ENCODE assay signal across 23 cellular contexts in the genomic region with DNA sequence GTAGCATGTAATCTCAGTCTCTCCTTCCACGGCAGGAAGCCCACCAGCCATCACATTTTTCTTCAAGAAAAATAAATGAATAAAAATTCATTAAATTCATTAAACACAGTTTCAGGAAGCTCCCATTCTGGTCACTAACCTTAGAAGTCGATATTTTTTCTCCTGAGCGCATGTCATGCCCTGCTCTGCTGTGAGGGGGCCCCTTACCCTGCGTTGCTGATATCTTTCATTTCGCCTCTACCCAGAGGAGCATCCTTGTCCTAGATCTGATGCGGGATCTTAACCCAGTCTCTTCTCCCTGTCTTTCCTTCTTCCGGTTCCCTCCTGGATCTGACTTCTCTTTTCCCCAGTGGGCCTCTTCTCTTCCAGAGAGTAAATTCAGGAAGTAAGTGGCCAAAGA. TPM values are rescaled to one million over a fixed set of nuclear protein-coding genes. Genes with fewer than 3 reads are reported as not detected.
A peak's percentile ranks its signal among the peaks of the same experiment; 100 is the strongest.
DNase-seq lines count a peak whose midpoint lies in the region; ATAC-seq and TF ChIP-seq lines count a peak whose summit lies in the region.
"Had no signal": no experiment of that assay in that cellular context is flagged by ENCODE, and none has a peak within 500 bp of the region (broad histone marks: within the 10 kb centered on the region; RNA-seq: fewer than 3 reads in every experiment).

No MANE protein-coding gene starts in this region.

- no peak overlapping the region for H3K4ac ChIP-seq in neuronal stem cell (ENCODE audit: low read length)

- WGBS in neuronal stem cell (ENCODE audit: extremely low coverage in 2 of 2, insufficient read length in 2 of 2, insufficient replicate concordance in 1 of 2), 2 donors, result no CpG with 5 or more reads among the region's 7 CpGs

- TF ChIP-seq CTCF in GM12874 (IDR thresholded peaks at IDR 0.05; ENCODE audit: insufficient read depth, low read depth, low read length) (peak; percentile 19; the same call in 1 of the 2 replicates), GM10266 (IDR thresholded peaks at IDR 0.05; ENCODE audit: control insufficient read depth, insufficient read depth, low read depth, missing control alignments) (no peak)

- no peak overlapping the region for H2BK12ac ChIP-seq in neuronal stem cell (ENCODE audit: low read length)

- no peaks in the 10 kb centered on the region for H3K36me3 Mint-ChIP-seq in activated T-helper 2 cell treated with anti-CD3 and anti-CD28 coated beads, Interferon-gamma antibody, Interleukin-2, Interleukin-4, amounts not matched to agents 10 μg/mL and 5 μg/mL and 100 μg/mL, durations not matched to agents 14 hours and 24 hours and 36 hours (ENCODE audit: low read depth)
- no peaks in the 10 kb centered on the region for H3K36me3 Mint-ChIP-seq in activated T-cell treated with anti-CD3 and anti-CD28 coated beads, Interleukin-2, amount 50 U/mL, for 72 hours (ENCODE audit: insufficient read depth in 2 of 2)
- H3K36me3 Mint-ChIP-seq: natural killer cell treated with Interleukin-12 subunit alpha and Interleukin-12 subunit beta and Interleukin-15 and Interleukin-18, amount 100 ng/mL, for 72 hours had no signal

- in situ Hi-C loops in KBM-7 (cut with MboI; ENCODE audit: low pct_unique_long_range_greater_than_20kb, low sequenced_read_pairs), result no loop called here

- no peak overlapping the region for H2BK120ac ChIP-seq in neuronal stem cell (ENCODE audit: low read depth, low read length)

- H3K18ac ChIP-seq in neuronal stem cell (ENCODE audit: low read length), result no peak overlapping the region

- H3K9me3 ChIP-seq in neuronal stem cell (replicated peaks in 1 of 2; ENCODE audit: control insufficient read depth in 2 of 2, insufficient read depth in 1 of 2, low read depth in 1 of 2, low read length in 2 of 2), result no peaks in the 10 kb centered on the region
- H3K9me3 ChIP-seq: HAP-1, heart left ventricle, sigmoid colon, tibial nerve had no signal

- no peak overlapping the region for H4K8ac ChIP-seq in neuronal stem cell (ENCODE audit: low read depth, low read length)

- H3K27me3 ChIP-seq in neuronal stem cell (ENCODE audit: control insufficient read depth in 3 of 3, insufficient read depth in 3 of 3, low read depth in 1 of 3, low read length in 3 of 3), result peaks cover 0 to 17% (median 15%) of the 10 kb centered on the region in 3 experiments

- no peak overlapping the region for H2AK5ac ChIP-seq in neuronal stem cell (ENCODE audit: low read depth, low read length)

- no peak overlapping the region for H3K27ac Mint-ChIP-seq in activated T-helper 2 cell treated with anti-CD3 and anti-CD28 coated beads, Interferon-gamma antibody, Interleukin-2, Interleukin-4, amounts not matched to agents 10 μg/mL and 5 μg/mL and 100 μg/mL, durations not matched to agents 14 hours and 24 hours and 36 hours
- H3K27ac Mint-ChIP-seq in activated T-cell treated with anti-CD3 and anti-CD28 coated beads, Interleukin-2, amount 50 U/mL, for 72 hours, result no peak overlapping the region
- H3K27ac Mint-ChIP-seq: activated CD4-positive, alpha-beta memory T cell treated with anti-CD3 and anti-CD28 coated beads, Interleukin-2, amount 10 ng/mL, durations not matched to agents 7 days and 5 days; natural killer cell treated with Interleukin-12 subunit alpha and Interleukin-12 subunit beta and Interleukin-15 and Interleukin-18, amount 100 ng/mL, for 72 hours; stimulated activated naive CD8-positive, alpha-beta T cell treated with anti-CD3 and anti-CD28 coated beads, Interleukin-15, amount 100 ng/mL, for 72 hours had no signal

- H2AFZ ChIP-seq in neuronal stem cell (ENCODE audit: low read length), result peak overlapping the region; percentile 65

- no peak for ATAC-seq in activated CD4-positive, CD25-positive, alpha-beta regulatory T cell treated with anti-CD3 and anti-CD28 coated beads, Interleukin-2, amount 50 U/mL, for 24 hours
- ATAC-seq in activated T-cell treated with anti-CD3 and anti-CD28 coated beads, Interleukin-2, amount 50 U/mL, for 72 hours (replicated peaks in 1 of 2), result no peak
- ATAC-seq: heart left ventricle; natural killer cell treated with Interleukin-12 subunit alpha and Interleukin-12 subunit beta and Interleukin-15 and Interleukin-18, amount 100 ng/mL, for 72 hours; stimulated activated naive CD8-positive, alpha-beta T cell treated with anti-CD3 and anti-CD28 coated beads, Interleukin-15, amount 100 ng/mL, for 72 hours had no signal

- no peak overlapping the region for H3K14ac ChIP-seq in neuronal stem cell (ENCODE audit: low read length)

- H3K23ac ChIP-seq in neuronal stem cell (ENCODE audit: low read depth, low read length, poor library complexity), result no peak overlapping the region

- H3K4me1 Mint-ChIP-seq in activated T-helper 2 cell treated with anti-CD3 and anti-CD28 coated beads, Interferon-gamma antibody, Interleukin-2, Interleukin-4, amounts not matched to agents 10 μg/mL and 5 μg/mL and 100 μg/mL, durations not matched to agents 14 hours and 24 hours and 36 hours (ENCODE audit: low read depth), result peaks cover 25% of the 10 kb centered on the region
- H3K4me1 Mint-ChIP-seq in activated T-cell treated with anti-CD3 and anti-CD28 coated beads, Interleukin-2, amount 50 U/mL, for 72 hours (ENCODE audit: low read depth), result no peaks in the 10 kb centered on the region

- no peak overlapping the region for H3K27ac ChIP-seq in neuronal stem cell (replicated peaks; ENCODE audit: low read length)
- H3K27ac ChIP-seq: C4-2B, heart left ventricle, sigmoid colon, tibial nerve had no signal

- H3K9ac ChIP-seq in neuronal stem cell (ENCODE audit: low read depth, low read length, poor library complexity), result no peak overlapping the region

- H2BK15ac ChIP-seq in neuronal stem cell (ENCODE audit: low read length), result no peak overlapping the region

- DNase-seq in KBM-7 (peak; percentile 47), neuronal stem cell (ENCODE audit: low spot score) (no peak), hepatic stellate cell (ENCODE audit: low spot score) (no peak), GM10266 (ENCODE audit: extremely low spot score) (no peak)
- no peak for DNase-seq in activated T-helper 2 cell treated with anti-CD3 and anti-CD28 coated beads, Interferon-gamma antibody, Interleukin-2, Interleukin-4, amounts not matched to agents 10 μg/mL and 5 μg/mL and 100 μg/mL, durations not matched to agents 14 hours and 24 hours and 36 hours (ENCODE audit: low spot score)
- DNase-seq in activated T-cell treated with anti-CD3 and anti-CD28 coated beads, Interleukin-2, amount 50 U/mL, for 72 hours, result no peak
- DNase-seq: activated CD4-positive, alpha-beta memory T cell treated with anti-CD3 and anti-CD28 coated beads, Interleukin-2, amount 10 ng/mL, durations not matched to agents 7 days and 5 days; activated CD4-positive, CD25-positive, alpha-beta regulatory T cell; activated effector memory CD4-positive, alpha-beta T cell treated with Interleukin-2 at 50 U/mL for 16 hours; EL; heart left ventricle; NCI-H1092; NCI-H1930; sigmoid colon; stimulated activated naive CD8-positive, alpha-beta T cell treated with anti-CD3 and anti-CD28 coated beads, Interleukin-15, amount 100 ng/mL, for 72 hours; T1000 had no signal

- H4K91ac ChIP-seq in neuronal stem cell (ENCODE audit: low read depth, low read length, poor library complexity), result no peak overlapping the region

- H3K79me1 ChIP-seq in neuronal stem cell (ENCODE audit: low read depth, low read length), result no peaks in the 10 kb centered on the region

- H3K4me2 ChIP-seq in neuronal stem cell (ENCODE audit: insufficient read depth, low read length, poor library complexity, severe bottlenecking), result no peak overlapping the region

- intact Hi-C loops in activated T-helper 2 cell treated with anti-CD3 and anti-CD28 coated beads, Interferon-gamma antibody, Interleukin-2, Interleukin-4, amounts not matched to agents 10 μg/mL and 5 μg/mL and 100 μg/mL, durations not matched to agents 14 hours and 24 hours and 36 hours (cut with micrococcal nuclease), result no loop called here

- no peaks in the 10 kb centered on the region for H3K36me3 ChIP-seq in neuronal stem cell (replicated peaks in 1 of 2; ENCODE audit: control insufficient read depth in 2 of 2, insufficient read depth in 2 of 2, low read length in 2 of 2)
- H3K36me3 ChIP-seq: HAP-1, heart left ventricle, sigmoid colon, tibial nerve had no signal

- H3K9me3 Mint-ChIP-seq in activated T-helper 2 cell treated with anti-CD3 and anti-CD28 coated beads, Interferon-gamma antibody, Interleukin-2, Interleukin-4, amounts not matched to agents 10 μg/mL and 5 μg/mL and 100 μg/mL, durations not matched to agents 14 hours and 24 hours and 36 hours, result no peaks in the 10 kb centered on the region
- no peaks in the 10 kb centered on the region for H3K9me3 Mint-ChIP-seq in activated T-cell treated with anti-CD3 and anti-CD28 coated beads, Interleukin-2, amount 50 U/mL, for 72 hours
- H3K9me3 Mint-ChIP-seq: activated CD4-positive, alpha-beta memory T cell treated with anti-CD3 and anti-CD28 coated beads, Interleukin-2, amount 10 ng/mL, durations not matched to agents 7 days and 5 days; central memory CD8-positive, alpha-beta T cell; natural killer cell treated with Interleukin-12 subunit alpha and Interleukin-12 subunit beta and Interleukin-15 and Interleukin-18, amount 100 ng/mL, for 72 hours; stimulated activated naive CD8-positive, alpha-beta T cell treated with anti-CD3 and anti-CD28 coated beads, Interleukin-15, amount 100 ng/mL, for 72 hours had no signal

- no peak overlapping the region for H2BK5ac ChIP-seq in neuronal stem cell (ENCODE audit: low read length)

- H3K4me3 ChIP-seq in neuronal stem cell (ENCODE audit: low read length in 2 of 2), result no peak overlapping the region
- H3K4me3 ChIP-seq: HAP-1, heart left ventricle, sigmoid colon, tibial nerve had no signal

- H3K27me3 Mint-ChIP-seq in activated T-helper 2 cell treated with anti-CD3 and anti-CD28 coated beads, Interferon-gamma antibody, Interleukin-2, Interleukin-4, amounts not matched to agents 10 μg/mL and 5 μg/mL and 100 μg/mL, durations not matched to agents 14 hours and 24 hours and 36 hours (ENCODE audit: low read depth), result peaks cover 17% of the 10 kb centered on the region
- H3K27me3 Mint-ChIP-seq in activated T-cell treated with anti-CD3 and anti-CD28 coated beads, Interleukin-2, amount 50 U/mL, for 72 hours (ENCODE audit: low read depth), result peaks cover 48% of the 10 kb centered on the region

- peak overlapping the region; percentile 24 for H3K4me3 Mint-ChIP-seq in activated T-helper 2 cell treated with anti-CD3 and anti-CD28 coated beads, Interferon-gamma antibody, Interleukin-2, Interleukin-4, amounts not matched to agents 10 μg/mL and 5 μg/mL and 100 μg/mL, durations not matched to agents 14 hours and 24 hours and 36 hours (ENCODE audit: low read depth)
- peak overlapping the region in 1 of 2 donors; percentile 36 for H3K4me3 Mint-ChIP-seq in activated T-cell treated with anti-CD3 and anti-CD28 coated beads, Interleukin-2, amount 50 U/mL, for 72 hours
- H3K4me3 Mint-ChIP-seq: activated CD4-positive, alpha-beta memory T cell treated with anti-CD3 and anti-CD28 coated beads, Interleukin-2, amount 10 ng/mL, durations not matched to agents 7 days and 5 days; central memory CD8-positive, alpha-beta T cell; natural killer cell treated with Interleukin-12 subunit alpha and Interleukin-12 subunit beta and Interleukin-15 and Interleukin-18, amount 100 ng/mL, for 72 hours had no signal

- H3K4me1 ChIP-seq in neuronal stem cell (ENCODE audit: control insufficient read depth in 2 of 2, insufficient read depth in 1 of 2, low read depth in 1 of 2, low read length in 2 of 2), result peaks cover 0 to 1% of the 10 kb centered on the region in 2 donors
- H3K4me1 ChIP-seq: HAP-1, sigmoid colon, tibial nerve had no signal

RNA-seq across cellular contexts. Expression of a gene that starts 1.3 kb away (rescaled TPM):
- total RNA-seq in activated T-helper 2 cell treated with anti-CD3 and anti-CD28 coated beads, Interferon-gamma antibody, Interleukin-2, Interleukin-4, amounts not matched to agents 10 μg/mL and 5 μg/mL and 100 μg/mL, durations not matched to agents 14 hours and 24 hours and 36 hours, result 0.21 and 0.28 TPM in 2 replicates
- 0.06 TPM for polyA plus RNA-seq in neuronal stem cell (2013, experiment 1 of 2)
- polyA plus RNA-seq in neuronal stem cell (2013, experiment 2 of 2), result 0.03 TPM
- under 1 TPM; 0.28 to 0.31 TPM for total RNA-seq in activated T-cell treated with anti-CD3 and anti-CD28 coated beads, Interleukin-2, amount 50 U/mL, for 72 hours
- total RNA-seq: sigmoid colon, tibial nerve had no signal
- polyA plus RNA-seq: heart left ventricle had no signal

RNA-seq across cellular contexts. Expression of a gene that starts 31.8 kb away (rescaled TPM):
- total RNA-seq in activated T-helper 2 cell treated with anti-CD3 and anti-CD28 coated beads, Interferon-gamma antibody, Interleukin-2, Interleukin-4, amounts not matched to agents 10 μg/mL and 5 μg/mL and 100 μg/mL, durations not matched to agents 14 hours and 24 hours and 36 hours, result 4.8 and 6.8 TPM in 2 replicates
- not detected for polyA plus RNA-seq in neuronal stem cell (2013, experiment 1 of 2)
- polyA plus RNA-seq in neuronal stem cell (2013, experiment 2 of 2), result 0.01 TPM
- total RNA-seq in activated T-cell treated with anti-CD3 and anti-CD28 coated beads, Interleukin-2, amount 50 U/mL, for 72 hours, result 1 to 10 TPM; 2.4 to 2.5 TPM
